Comparison of ENCODE assay signal across 8 cellular contexts in genomic region chr2:168490015-168490874, GRCh38. TPM values are rescaled to one million over a fixed set of nuclear protein-coding genes. Genes with fewer than 3 reads are reported as not detected.
A peak's percentile ranks its signal among the peaks of the same experiment; 100 is the strongest.
DNase-seq lines count a peak whose midpoint lies in the region; ATAC-seq lines count a peak whose summit lies in the region.

No MANE protein-coding gene starts in this region.

- H3K27ac ChIP-seq in BLaER1 treated with 17β-estradiol and CSF1 and Interleukin-3, amounts not matched to agents 10 nM and 100 nM = peak overlapping the region; percentile 70 to 93 (median 87)
- H3K27ac ChIP-seq in ectodermal cell (ENCODE audit: insufficient read depth, low read depth, low read length, poor library complexity, severe bottlenecking) = peak overlapping the region; percentile 68

- H3K36me3 ChIP-seq in BLaER1 treated with 17β-estradiol and CSF1 and Interleukin-3, amounts not matched to agents 10 nM and 100 nM = peaks cover 23 to 50% (median 37%) of the 10 kb centered on the region in 11 experiments; a peak in 21 of 22 replicates
- no peaks in the 10 kb centered on the region for H3K36me3 ChIP-seq in ectodermal cell (ENCODE audit: control insufficient read depth, insufficient read depth, low read length)

- H4K20me1 ChIP-seq in BLaER1 treated with 17β-estradiol and CSF1 and Interleukin-3, amounts not matched to agents 10 nM and 100 nM = peaks cover 0 to 18% (median 0%) of the 10 kb centered on the region in 11 experiments; a peak in 4 of 22 replicates

- peak overlapping the region in 9 of 10 experiments; percentile 29 to 62 (median 46); a peak in 17 of 20 replicates for H3K4me3 ChIP-seq in BLaER1 treated with 17β-estradiol and CSF1 and Interleukin-3, amounts not matched to agents 10 nM and 100 nM
- no peak overlapping the region for H3K4me3 ChIP-seq in ectodermal cell (ENCODE audit: insufficient read depth, low read depth, low read length)

- peak; percentile 92 for ATAC-seq in GM19351 (IDR thresholded peaks at IDR 0.05; ENCODE audit: unreplicated experiment)
- peak; percentile 92 for ATAC-seq in HG03280 (IDR thresholded peaks at IDR 0.05; ENCODE audit: unreplicated experiment)
- peak; percentile 92 to 94 for ATAC-seq in natural killer cell treated with Interleukin-12 subunit alpha and Interleukin-12 subunit beta and Interleukin-15 and Interleukin-18, amount 100 ng/mL, for 72 hours

- peaks cover 39% of the 10 kb centered on the region for H3K4me1 Mint-ChIP-seq in T-helper 1 cell treated with Interleukin-12 subunit alpha and Interleukin-12 subunit beta and Interleukin-4 antibody, amounts not matched to agents 30 μg/mL and 1 μg/mL, for 36 hours (ENCODE audit: low read depth)
- H3K4me1 Mint-ChIP-seq in natural killer cell treated with Interleukin-12 subunit alpha and Interleukin-12 subunit beta and Interleukin-15 and Interleukin-18, amount 100 ng/mL, for 72 hours (ENCODE audit: low read depth in 2 of 2) = peaks cover 37 to 38% of the 10 kb centered on the region in 2 donors

- peak overlapping the region; percentile 72 to 92 (median 82) for H3K4me2 ChIP-seq in BLaER1 treated with 17β-estradiol and CSF1 and Interleukin-3, amounts not matched to agents 10 nM and 100 nM

- peaks cover 6% of the 10 kb centered on the region for H3K9me3 Mint-ChIP-seq in T-helper 1 cell treated with Interleukin-12 subunit alpha and Interleukin-12 subunit beta and Interleukin-4 antibody, amounts not matched to agents 30 μg/mL and 1 μg/mL, for 36 hours
- H3K9me3 Mint-ChIP-seq in natural killer cell treated with Interleukin-12 subunit alpha and Interleukin-12 subunit beta and Interleukin-15 and Interleukin-18, amount 100 ng/mL, for 72 hours = no peaks in the 10 kb centered on the region

- H3K27me3 Mint-ChIP-seq in T-helper 1 cell treated with Interleukin-12 subunit alpha and Interleukin-12 subunit beta and Interleukin-4 antibody, amounts not matched to agents 30 μg/mL and 1 μg/mL, for 36 hours (ENCODE audit: low read depth) = no peaks in the 10 kb centered on the region
- no peaks in the 10 kb centered on the region for H3K27me3 Mint-ChIP-seq in natural killer cell treated with Interleukin-12 subunit alpha and Interleukin-12 subunit beta and Interleukin-15 and Interleukin-18, amount 100 ng/mL, for 72 hours

- peaks cover 9% of the 10 kb centered on the region for H3K36me3 Mint-ChIP-seq in T-helper 1 cell treated with Interleukin-12 subunit alpha and Interleukin-12 subunit beta and Interleukin-4 antibody, amounts not matched to agents 30 μg/mL and 1 μg/mL, for 36 hours (ENCODE audit: low read depth)
- peaks cover 20% of the 10 kb centered on the region for H3K36me3 Mint-ChIP-seq in natural killer cell treated with Interleukin-12 subunit alpha and Interleukin-12 subunit beta and Interleukin-15 and Interleukin-18, amount 100 ng/mL, for 72 hours

- peak overlapping the region; percentile 88 for H3K27ac Mint-ChIP-seq in T-helper 1 cell treated with Interleukin-12 subunit alpha and Interleukin-12 subunit beta and Interleukin-4 antibody, amounts not matched to agents 30 μg/mL and 1 μg/mL, for 36 hours
- peak overlapping the region; percentile 95 for H3K27ac Mint-ChIP-seq in natural killer cell treated with Interleukin-12 subunit alpha and Interleukin-12 subunit beta and Interleukin-15 and Interleukin-18, amount 100 ng/mL, for 72 hours

- peak overlapping the region; percentile 77 for H3K4me3 Mint-ChIP-seq in T-helper 1 cell treated with Interleukin-12 subunit alpha and Interleukin-12 subunit beta and Interleukin-4 antibody, amounts not matched to agents 30 μg/mL and 1 μg/mL, for 36 hours
- H3K4me3 Mint-ChIP-seq in natural killer cell treated with Interleukin-12 subunit alpha and Interleukin-12 subunit beta and Interleukin-15 and Interleukin-18, amount 100 ng/mL, for 72 hours = peak overlapping the region; percentile 83

- H3K27me3 ChIP-seq in BLaER1 treated with 17β-estradiol and CSF1 and Interleukin-3, amounts not matched to agents 10 nM and 100 nM = no peaks in the 10 kb centered on the region
- H3K27me3 ChIP-seq in ectodermal cell (ENCODE audit: control insufficient read depth, insufficient read depth, low read length, poor library complexity, severe bottlenecking) = no peaks in the 10 kb centered on the region

- H3K9me3 ChIP-seq in BLaER1 treated with 17β-estradiol and CSF1 and Interleukin-3, amounts not matched to agents 10 nM and 100 nM (replicated peaks in 1 of 11) = peaks cover 20 to 67% (median 53%) of the 10 kb centered on the region in 11 experiments
- no peaks in the 10 kb centered on the region for H3K9me3 ChIP-seq in ectodermal cell (ENCODE audit: control insufficient read depth, low read length)

- peak; percentile 66 for DNase-seq in natural killer cell treated with Interleukin-12 subunit alpha and Interleukin-12 subunit beta and Interleukin-15 and Interleukin-18, amount 100 ng/mL, for 72 hours (ENCODE audit: low spot score)
- DNase-seq in kidney glomerular epithelial cell (lab: John Stamatoyannopoulos, UW) (no peak), NCI-H1930 (lab: John Stamatoyannopoulos, UW) (no peak)

- peaks cover 18 to 35% (median 25%) of the 10 kb centered on the region in 10 experiments for H3K4me1 ChIP-seq in BLaER1 treated with 17β-estradiol and CSF1 and Interleukin-3, amounts not matched to agents 10 nM and 100 nM
- peaks cover 15% of the 10 kb centered on the region for H3K4me1 ChIP-seq in ectodermal cell (ENCODE audit: control insufficient read depth, insufficient read depth, low read length)

- 49 to 60% methylated on average over 6 to 7 of the region's 7 CpGs for WGBS in ectodermal cell, 2 experiments

- peak overlapping the region; percentile 67 to 85 (median 77) for H3K9ac ChIP-seq in BLaER1 treated with 17β-estradiol and CSF1 and Interleukin-3, amounts not matched to agents 10 nM and 100 nM

RNA-seq across cellular contexts. Expression of gene CERS6, which starts 34.2 kb away (rescaled TPM):
- 41.3 TPM for polyA plus RNA-seq in ectodermal cell (2013, experiment 1 of 4)
- 42.0 TPM for polyA plus RNA-seq in ectodermal cell (2013, experiment 2 of 4)
- polyA plus RNA-seq in ectodermal cell (2013, experiment 3 of 4) = 31.3 TPM
- 34.1 TPM for polyA plus RNA-seq in ectodermal cell (2013, experiment 4 of 4)
- 10 to 100 TPM; 17.8 to 19.5 TPM for total RNA-seq in natural killer cell treated with Interleukin-12 subunit alpha and Interleukin-12 subunit beta and Interleukin-15 and Interleukin-18, amount 100 ng/mL, for 72 hours
